Comparison of ENCODE assay signal across 22 cellular contexts in genomic region chr7:101783381-101784181, GRCh38.
"Had no signal": no experiment of that assay in that cellular context is flagged by ENCODE, and none has a peak within 500 bp of the region (broad histone marks: within the 10 kb centered on the region; RNA-seq: fewer than 3 reads in every experiment).

No MANE protein-coding gene starts in this region.

- H3K4me1 ChIP-seq: prostate gland had no signal

- ATAC-seq: activated CD4-positive, CD25-positive, alpha-beta regulatory T cell treated with anti-CD3 and anti-CD28 coated beads, Interleukin-2, amount 50 U/mL, for 24 hours; activated CD8-positive, alpha-beta T cell treated with anti-CD3 and anti-CD28 coated beads, Interleukin-2, amount 10 ng/mL, durations not matched to agents 7 days and 5 days; stimulated activated naive CD8-positive, alpha-beta T cell treated with anti-CD3 and anti-CD28 coated beads, Interleukin-15, Interleukin-2, amounts not matched to agents 100 U/mL and 50 U/mL, for 24 hours had no signal

- H3K27me3 ChIP-seq: right atrium auricular region had no signal

- FAIRE-seq: colon, endometrium, keratinocyte had no signal

- H3K27ac ChIP-seq: dorsolateral prefrontal cortex, lower lobe of right lung, prostate gland, right atrium auricular region, tibial artery, VCaP had no signal

- DNase-seq: activated CD4-positive, alpha-beta T cell treated with anti-CD3 and anti-CD28 coated beads, Interleukin-2, amount 10 ng/mL, durations not matched to agents 24 days and 14 days; activated CD8-positive, alpha-beta T cell treated with anti-CD3 and anti-CD28 coated beads, Interleukin-2, amount 10 ng/mL, durations not matched to agents 7 days and 5 days; activated gamma-delta T cell; activated naive CD4-positive, alpha-beta T cell treated with anti-CD3 and anti-CD28 coated beads, Interleukin-2, amount 50 U/mL, for 16 hours; activated naive CD8-positive, alpha-beta T cell treated with anti-CD3 and anti-CD28 coated beads, Interleukin-2, amount 50 U/mL, for 24 hours; central memory CD4-positive, alpha-beta T cell; foreskin fibroblast; lower lobe of right lung; mesendoderm; naive thymus-derived CD4-positive, alpha-beta T cell; stimulated activated CD4-positive, alpha-beta T cell treated with anti-CD3 and anti-CD28 coated beads, Interleukin-12 subunit alpha, Interleukin-12 subunit beta, amount 100 ng/mL, for 4 hours; stimulated activated CD4-positive, alpha-beta T cell treated with anti-CD3 and anti-CD28 coated beads, Interleukin-4, amount 100 ng/mL, for 4 hours; stimulated activated naive CD8-positive, alpha-beta T cell treated with anti-CD3 and anti-CD28 coated beads, Interleukin-15, Interleukin-2, amounts not matched to agents 100 U/mL and 50 U/mL, for 24 hours; tibial artery had no signal

- H3K36me3 ChIP-seq: lower lobe of right lung, prostate gland, right atrium auricular region, tibial artery had no signal

- H3K9me3 ChIP-seq: lower lobe of right lung, prostate gland, right atrium auricular region had no signal

- H3K4me3 ChIP-seq: lower lobe of right lung, prostate gland, right atrium auricular region, tibial artery had no signal
